ENCODE assay signal across 9 cellular contexts in genomic region chr4:87209696-87210095, GRCh38. TPM values are rescaled to one million over a fixed set of nuclear protein-coding genes. Genes with fewer than 3 reads are reported as not detected.
DNase-seq lines count a peak whose midpoint lies in the region; ATAC-seq, FAIRE-seq and TF ChIP-seq lines count a peak whose summit lies in the region.
"Had no signal": no experiment of that assay in that cellular context is flagged by ENCODE, and none has a peak within 500 bp of the region (broad histone marks: within the 10 kb centered on the region; RNA-seq: fewer than 3 reads in every experiment).

No MANE protein-coding gene starts in this region.

- FAIRE-seq in D721Med (lab: Jason Lieb, UNC) (no peak), frontal cortex (lab: Jason Lieb, UNC) (no peak)
- FAIRE-seq: endometrium had no signal

- H3K27me3 Mint-ChIP-seq in activated naive CD4-positive, alpha-beta T cell treated with anti-CD3 and anti-CD28 coated beads, Interleukin-2, amount 10 ng/mL, durations not matched to agents 7 days and 5 days = no peaks in the 10 kb centered on the region
- H3K27me3 Mint-ChIP-seq in activated B cell treated with CpG ODN at 0.5 μM for 24 hours = no peaks in the 10 kb centered on the region

- peak overlapping the region; percentile 47 for H3K4me3 Mint-ChIP-seq in activated naive CD4-positive, alpha-beta T cell treated with anti-CD3 and anti-CD28 coated beads, Interleukin-2, amount 10 ng/mL, durations not matched to agents 7 days and 5 days
- peak overlapping the region; percentile 71 for H3K4me3 Mint-ChIP-seq in activated B cell treated with CpG ODN at 0.5 μM for 24 hours

- intact Hi-C loops in activated B cell treated with CpG ODN at 0.5 μM for 24 hours (cut with micrococcal nuclease) = loop anchor here (1.0 to 2.0 kb wide), 2 partner anchors 11 to 13 kb away; partner anchors contain the start of gene KLHL8

- POLR2A ChIA-PET in activated B cell treated with CpG ODN at 0.5 μM for 24 hours (lab: Charles Lee) = interaction anchor here (0.6 to 2.2 kb wide), 10 partner anchors 10 to 1675 kb away, joined by 3 to 38 read pairs (median 5); partner anchors contain the start of genes AFF1 and KLHL8

- H3K4me1 Mint-ChIP-seq in activated naive CD4-positive, alpha-beta T cell treated with anti-CD3 and anti-CD28 coated beads, Interleukin-2, amount 10 ng/mL, durations not matched to agents 7 days and 5 days = peaks cover 13% of the 10 kb centered on the region
- peaks cover 20% of the 10 kb centered on the region for H3K4me1 Mint-ChIP-seq in activated B cell treated with CpG ODN at 0.5 μM for 24 hours

- peak overlapping the region; percentile 69 for H3K27ac Mint-ChIP-seq in activated naive CD4-positive, alpha-beta T cell treated with anti-CD3 and anti-CD28 coated beads, Interleukin-2, amount 10 ng/mL, durations not matched to agents 7 days and 5 days
- peak overlapping the region; percentile 80 for H3K27ac Mint-ChIP-seq in activated B cell treated with CpG ODN at 0.5 μM for 24 hours

- CTCF ChIA-PET in activated naive CD4-positive, alpha-beta T cell treated with anti-CD3 and anti-CD28 coated beads, Interleukin-2, amount 10 ng/mL, durations not matched to agents 7 days and 5 days (lab: Charles Lee) = interaction anchor here (1.3 kb wide), 1 partner anchor 27 kb away, joined by 3 read pairs; no protein-coding TSS in a partner anchor
- CTCF ChIA-PET in activated B cell treated with CpG ODN at 0.5 μM for 24 hours (lab: Charles Lee) = interaction anchor here (0.5 to 1.9 kb wide), 3 partner anchors 10 to 1077 kb away, joined by 3 to 8 read pairs (median 3); no protein-coding TSS in a partner anchor

- DNase-seq in activated naive CD4-positive, alpha-beta T cell treated with anti-CD3 and anti-CD28 coated beads, Interleukin-2, amount 10 ng/mL, durations not matched to agents 7 days and 5 days = peak; percentile 60
- DNase-seq in activated naive CD4-positive, alpha-beta T cell treated with Interleukin-2 at 50 U/mL for 16 hours = no peak
- peak; percentile 22 for DNase-seq in activated B cell treated with CpG ODN at 0.5 μM for 24 hours
- no peak for DNase-seq in omental fat pad (ENCODE audit: low spot score)
- no peak for DNase-seq in occipital lobe (lab: John Stamatoyannopoulos, UW)
- DNase-seq in D721Med (ENCODE audit: insufficient read length, low spot score) = no peak
- DNase-seq in frontal cortex (ENCODE audit: low spot score in 2 of 2) = no peak

- TF ChIP-seq CTCF in activated B cell treated with CpG ODN at 0.5 μM for 24 hours (IDR thresholded peaks at IDR 0.05) = no peak
- TF ChIP-seq CTCF in omental fat pad (IDR thresholded peaks at IDR 0.05) = no peak
- TF ChIP-seq CTCF in D721Med (IDR thresholded peaks at IDR 0.05; ENCODE audit: insufficient read depth, missing control alignments) = no peak

- peak; percentile 42 for ATAC-seq in HG03103 (IDR thresholded peaks at IDR 0.05; ENCODE audit: low read depth, unreplicated experiment)
- peak; percentile 96 for ATAC-seq in activated B cell treated with CpG ODN at 0.5 μM for 24 hours (ENCODE audit: low read depth)
- peak; percentile 66 for ATAC-seq in omental fat pad (ENCODE audit: low FRiP score)

- H3K9me3 Mint-ChIP-seq in activated naive CD4-positive, alpha-beta T cell treated with anti-CD3 and anti-CD28 coated beads, Interleukin-2, amount 10 ng/mL, durations not matched to agents 7 days and 5 days = no peaks in the 10 kb centered on the region
- no peaks in the 10 kb centered on the region for H3K9me3 Mint-ChIP-seq in activated B cell treated with CpG ODN at 0.5 μM for 24 hours

- peaks cover 9% of the 10 kb centered on the region for H3K36me3 Mint-ChIP-seq in activated naive CD4-positive, alpha-beta T cell treated with anti-CD3 and anti-CD28 coated beads, Interleukin-2, amount 10 ng/mL, durations not matched to agents 7 days and 5 days
- H3K36me3 Mint-ChIP-seq in activated B cell treated with CpG ODN at 0.5 μM for 24 hours (ENCODE audit: low read depth) = peaks cover 5% of the 10 kb centered on the region

RNA-seq across cellular contexts. Expression of gene KLHL8, which starts 10.7 kb away (rescaled TPM):
- total RNA-seq in activated B cell treated with CpG ODN at 0.5 μM for 24 hours = 10.5 and 12.6 TPM in 2 replicates
- total RNA-seq in omental fat pad = 10 to 100 TPM in 2 of 4 donors, 1 to 10 TPM in 2; 8.4 to 12.1 (median 10.4) TPM
- total RNA-seq in occipital lobe = 175 TPM
- total RNA-seq in frontal cortex = 162 TPM

Comparison
In these comparisons a context has a peak if more than half of its experiments do, and no peak if none do; other contexts are left out.
1. DNase-seq: peak in activated naive CD4-positive, alpha-beta T cell treated with anti-CD3 and anti-CD28 coated beads, Interleukin-2, amount 10 ng/mL, durations not matched to agents 7 days and 5 days (single experiment) and activated B cell treated with CpG ODN at 0.5 μM for 24 hours (single experiment); none in activated naive CD4-positive, alpha-beta T cell treated with Interleukin-2 at 50 U/mL for 16 hours (single experiment), omental fat pad (single experiment), occipital lobe (single experiment), D721Med (single experiment) and frontal cortex (0 of 2).
2. ATAC-seq: peak in every context shown above with its lines; median percentile 96 in activated B cell treated with CpG ODN at 0.5 μM for 24 hours; 66 in omental fat pad; 42 in HG03103.
3. RNA of gene KLHL8, which starts 10.7 kb away (total RNA-seq): 175 TPM in occipital lobe (single experiment) and 162 TPM in frontal cortex (single experiment); 10.5 to 12.6 TPM in activated B cell treated with CpG ODN at 0.5 μM for 24 hours and 8.4 to 12.1 TPM in omental fat pad; every median in the first group is over 10 times any median in the second.